In the genomic region with DNA sequence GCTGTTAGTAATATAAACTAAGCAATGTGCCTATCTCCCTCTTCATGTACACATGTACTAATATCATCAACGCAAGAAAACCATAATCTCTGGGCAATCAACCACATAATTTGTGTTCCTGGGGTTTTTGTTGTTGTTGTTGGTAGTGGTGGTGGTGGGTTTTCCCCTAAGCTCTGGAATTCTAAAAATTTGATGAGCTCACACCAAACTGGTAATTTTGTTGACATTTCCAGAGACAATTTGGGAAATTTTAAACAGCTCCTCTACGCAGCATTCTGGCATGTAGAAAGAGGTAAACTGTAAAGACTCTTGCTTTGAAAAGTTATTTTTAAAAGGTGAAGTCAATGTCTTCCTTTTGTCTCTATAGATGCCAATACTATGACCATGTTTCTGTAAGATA, we compare ENCODE assay signal across 24 cellular contexts.
DNase-seq lines count a peak whose midpoint lies in the region; ATAC-seq, FAIRE-seq and TF ChIP-seq lines count a peak whose summit lies in the region.
"Had no signal": no experiment of that assay in that cellular context is flagged by ENCODE, and none has a peak within 500 bp of the region (broad histone marks: within the 10 kb centered on the region; RNA-seq: fewer than 3 reads in every experiment).

No MANE protein-coding gene starts in this region.

- H3K79me1 ChIP-seq in H1 (ENCODE audit: low read depth, low read length): no peaks in the 10 kb centered on the region
- no peaks in the 10 kb centered on the region for H3K79me1 ChIP-seq in mesendoderm (ENCODE audit: low read length)

- H3K27ac ChIP-seq in HUES48 (ENCODE audit: low read depth, low read length) (peak overlapping the region; percentile 54), H1 (ENCODE audit: low read depth, low read length) (0 out of 2 replicates have a peak overlapping the region, but pooled peaks have one; percentile 13), mesendoderm (ENCODE audit: low read depth, low read length) (no peak overlapping the region), small intestine (ENCODE audit: low read depth in 1 of 2, low read length in 1 of 2) (no peak overlapping the region), left ventricle myocardium inferior (replicated peaks) (no peak overlapping the region)
- H3K27ac ChIP-seq in CD8-positive, alpha-beta T cell (ENCODE audit: low read depth, low read length): no peak overlapping the region
- H3K27ac ChIP-seq: 22Rv1, A549, C4-2B, GM23248, HL-60 had no signal

- H4K8ac ChIP-seq in H1 (ENCODE audit: extremely low read depth, insufficient read depth, low read length) (no peak overlapping the region), mesendoderm (ENCODE audit: low read depth, low read length) (no peak overlapping the region)

- H3K9ac ChIP-seq in HUES48 (ENCODE audit: low read depth, low read length): no peak overlapping the region
- H3K9ac ChIP-seq in H1 (replicated peaks in 1 of 4; ENCODE audit: extremely low read depth in 1 of 4, low read depth in 3 of 4, low read length in 3 of 4): no peak overlapping the region
- no peak overlapping the region for H3K9ac ChIP-seq in mesendoderm (ENCODE audit: low read length)
- H3K9ac ChIP-seq: GM23248 had no signal

- no peaks in the 10 kb centered on the region for H3K36me3 ChIP-seq in HUES48 (ENCODE audit: control insufficient read depth, insufficient read depth, low read length)
- H3K36me3 ChIP-seq in H1 (ENCODE audit: control insufficient read depth in 2 of 4, insufficient read depth in 4 of 4, low read length in 3 of 4): no peaks in the 10 kb centered on the region
- no peaks in the 10 kb centered on the region for H3K36me3 ChIP-seq in mesendoderm (ENCODE audit: control insufficient read depth, insufficient read depth, low read length)
- no peaks in the 10 kb centered on the region for H3K36me3 ChIP-seq in CD8-positive, alpha-beta T cell (ENCODE audit: insufficient read depth, low read length)
- no peaks in the 10 kb centered on the region for H3K36me3 ChIP-seq in small intestine (ENCODE audit: control insufficient read depth in 2 of 2, insufficient read depth in 2 of 2, low read length in 2 of 2)
- H3K36me3 ChIP-seq in left ventricle myocardium inferior: no peaks in the 10 kb centered on the region

- DNase-seq in Daoy (ENCODE audit: low read depth) (peak; percentile 28), H1 (ENCODE audit: low read depth in 1 of 2, low spot score in 2 of 2) (no peak), mesendoderm (peak; percentile 63), DMS79 (lab: John Stamatoyannopoulos, UW) (no peak), small intestine (no peak), left ventricle myocardium inferior (no peak)
- DNase-seq in CD8-positive, alpha-beta T cell: no peak
- DNase-seq: AML-193; CD4-positive, alpha-beta T cell; DMS153; DMS79 treated with DMSO at 0.1 percent for 48 hours; EL; GM23248; H9; IMR-90 had no signal

- no peak overlapping the region for H2BK20ac ChIP-seq in H1 (ENCODE audit: low read length)

- no peak overlapping the region for H2AFZ ChIP-seq in H1 (ENCODE audit: low read length)
- H2AFZ ChIP-seq: GM23248 had no signal

- ATAC-seq in CD8-positive, alpha-beta T cell: no peak
- ATAC-seq: A549, K562 had no signal

- TF ChIP-seq POLR2A in H1 (IDR thresholded peaks at IDR 0.05; ENCODE audit: control extremely low read depth in 1 of 2, low read depth in 2 of 2, low read length in 2 of 2): no peak

- H2BK5ac ChIP-seq in H1 (ENCODE audit: low read depth, low read length) (no peak overlapping the region), mesendoderm (ENCODE audit: low read length) (no peak overlapping the region)

- POLR2A ChIA-PET in H1 (lab: Charles Lee; ENCODE audit: partially characterized antibody): interaction anchor here (1.1 kb wide), 1 partner anchor 17 kb away, joined by 3 read pairs; no protein-coding TSS in a partner anchor
- POLR2A ChIA-PET in CD8-positive, alpha-beta T cell (lab: Charles Lee): no interaction called here

- H4K5ac ChIP-seq in H1 (ENCODE audit: insufficient read length, low read depth, low read length): no peak overlapping the region
- no peak overlapping the region for H4K5ac ChIP-seq in mesendoderm (ENCODE audit: low read length)

- peaks cover 14% of the 10 kb centered on the region; the same call in 1 of the 2 replicates for H3K4me1 ChIP-seq in HUES48 (ENCODE audit: control insufficient read depth, insufficient read depth, low read length)
- H3K4me1 ChIP-seq in H1 (replicated peaks in 1 of 4; ENCODE audit: control insufficient read depth in 3 of 4, insufficient read depth in 4 of 4, low read length in 3 of 4): peaks cover 0 to 3% (median 0%) of the 10 kb centered on the region in 4 experiments; a peak in 2 of 7 replicates
- no peaks in the 10 kb centered on the region for H3K4me1 ChIP-seq in mesendoderm (ENCODE audit: control insufficient read depth, low read depth, low read length)
- H3K4me1 ChIP-seq in CD8-positive, alpha-beta T cell (ENCODE audit: insufficient read depth, low read length): no peaks in the 10 kb centered on the region
- H3K4me1 ChIP-seq in small intestine (ENCODE audit: control insufficient read depth in 2 of 2, insufficient read depth in 1 of 2, low read depth in 1 of 2, low read length in 1 of 2): no peaks in the 10 kb centered on the region
- no peaks in the 10 kb centered on the region for H3K4me1 ChIP-seq in left ventricle myocardium inferior

- no peak for FAIRE-seq in H1 (lab: Jason Lieb, UNC)
- FAIRE-seq in small intestine (lab: Jason Lieb, UNC): no peak
- FAIRE-seq: A549, G401.6, GM12891, GM18507, K562 had no signal

- H3K27me3 ChIP-seq in HUES48 (ENCODE audit: control insufficient read depth, insufficient read depth, low read length) (no peaks in the 10 kb centered on the region), H1 (replicated peaks in 1 of 4; ENCODE audit: control insufficient read depth in 3 of 4, extremely low read depth in 1 of 4, insufficient read depth in 3 of 4, low read length in 3 of 4) (no peaks in the 10 kb centered on the region), mesendoderm (ENCODE audit: insufficient read depth, low read length, poor library complexity) (no peaks in the 10 kb centered on the region), small intestine (ENCODE audit: control insufficient read depth in 2 of 2, insufficient read depth in 2 of 2, low read length in 2 of 2) (no peaks in the 10 kb centered on the region), left ventricle myocardium inferior (ENCODE audit: low read depth) (no peaks in the 10 kb centered on the region)
- no peaks in the 10 kb centered on the region for H3K27me3 ChIP-seq in CD8-positive, alpha-beta T cell (ENCODE audit: insufficient read depth, low read length)

- H3K4me2 ChIP-seq in H1 (ENCODE audit: insufficient read depth in 1 of 2, low read depth in 2 of 2, low read length in 2 of 2): no peak overlapping the region
- H3K4me2 ChIP-seq in mesendoderm (ENCODE audit: low read length): no peak overlapping the region
- H3K4me2 ChIP-seq: A549 had no signal

- H3K4ac ChIP-seq in H1 (replicated peaks; ENCODE audit: insufficient read length, low read depth, low read length): no peak overlapping the region
- H3K4ac ChIP-seq in mesendoderm (ENCODE audit: low read depth, low read length): no peak overlapping the region

- H3K14ac ChIP-seq in H1 (ENCODE audit: insufficient read length): no peak overlapping the region

- H3K23ac ChIP-seq in H1 (ENCODE audit: insufficient read length) (no peak overlapping the region), mesendoderm (ENCODE audit: low read length) (no peak overlapping the region)

- H3K4me3 Mint-ChIP-seq in CD8-positive, alpha-beta T cell: no peak overlapping the region
- H3K4me3 Mint-ChIP-seq: CD4-positive, alpha-beta T cell; H9 had no signal

- CTCF ChIA-PET in H1 (lab: Charles Lee; ENCODE audit: partially characterized antibody): interaction anchor here (0.8 to 8.0 kb wide), 3 partner anchors 19 to 39 kb away, joined by 3 to 42 read pairs (median 4); no protein-coding TSS in a partner anchor
- CTCF ChIA-PET in CD8-positive, alpha-beta T cell (lab: Charles Lee): interaction anchor here (1.3 to 3.6 kb wide), 3 partner anchors 25 to 191 kb away, joined by 3 to 12 read pairs (median 4); a partner anchor contains a TSS

- H3K4me3 ChIP-seq in HUES48 (ENCODE audit: low read depth, low read length) (no peak overlapping the region), H1 (ENCODE audit: extremely low read depth in 1 of 4, insufficient read depth in 2 of 4, low read depth in 3 of 4, low read length in 4 of 4) (no peak overlapping the region), mesendoderm (ENCODE audit: low read length) (no peak overlapping the region), small intestine (ENCODE audit: low read depth in 1 of 2, low read length in 2 of 2) (no peak overlapping the region), left ventricle myocardium inferior (no peak overlapping the region)
- H3K4me3 ChIP-seq in CD8-positive, alpha-beta T cell (ENCODE audit: low read depth, low read length): no peak overlapping the region
- H3K4me3 ChIP-seq: A549, GM23248, K562 had no signal

- H3K56ac ChIP-seq in H1 (replicated peaks; ENCODE audit: insufficient read length, low read depth, low read length) (no peak overlapping the region), mesendoderm (ENCODE audit: low read length) (no peak overlapping the region)

- no peaks in the 10 kb centered on the region for H3K23me2 ChIP-seq in H1 (ENCODE audit: low read depth, low read length)

- no peak overlapping the region for H3K18ac ChIP-seq in H1 (ENCODE audit: extremely low read depth, low read length)
- no peak overlapping the region for H3K18ac ChIP-seq in mesendoderm (ENCODE audit: low read length)

- H3K9me3 ChIP-seq in HUES48 (ENCODE audit: control insufficient read depth, insufficient read depth, low read length): no peaks in the 10 kb centered on the region
- no peaks in the 10 kb centered on the region for H3K9me3 ChIP-seq in H1 (ENCODE audit: insufficient read depth in 2 of 2, low read depth in 1 of 2, low read length in 1 of 2)
- H3K9me3 ChIP-seq in CD8-positive, alpha-beta T cell (ENCODE audit: low read length): no peaks in the 10 kb centered on the region
- H3K9me3 ChIP-seq in small intestine (ENCODE audit: control insufficient read depth, low read depth): no peaks in the 10 kb centered on the region
- no peaks in the 10 kb centered on the region for H3K9me3 ChIP-seq in left ventricle myocardium inferior (replicated peaks)
- H3K9me3 ChIP-seq: A549 had no signal

- 71% methylated on average over 2 of the region's 2 CpGs; no CpG with 5 or more reads in 1 of the 2 experiments for WGBS in H1 (ENCODE audit: extremely low coverage in 1 of 2, insufficient coverage in 1 of 2, insufficient read length in 1 of 2, insufficient replicate concordance in 2 of 2, low coverage in 1 of 2, low lambda C conversion rate in 2 of 2, missing lambda C conversion rate in 1 of 2), 2 experiments
- WGBS in mesendoderm (ENCODE audit: extremely low coverage, insufficient coverage, low lambda C conversion rate): no CpG with 5 or more reads among the region's 2 CpGs
- WGBS in small intestine, 3 donors: 60 to 76% (median 74%) methylated on average over 2 of the region's 2 CpGs

- H2BK15ac ChIP-seq in H1 (ENCODE audit: low read length) (no peak overlapping the region), mesendoderm (replicated peaks; ENCODE audit: low read depth) (no peak overlapping the region)

- H3K27me3 Mint-ChIP-seq in CD8-positive, alpha-beta T cell (ENCODE audit: low read depth): no peaks in the 10 kb centered on the region
- H3K27me3 Mint-ChIP-seq: CD4-positive, alpha-beta T cell had no signal

- intact Hi-C loops in CD8-positive, alpha-beta T cell (cut with DNase I, micrococcal nuclease): no loop called here
- intact Hi-C loops in left ventricle myocardium inferior (cut with micrococcal nuclease): loop anchor here (10.0 kb wide), 1 partner anchor 307 kb away; no protein-coding TSS in a partner anchor

- no peak overlapping the region for H4K91ac ChIP-seq in H1 (replicated peaks; ENCODE audit: insufficient read length, low read length)

- H2AK5ac ChIP-seq in H1 (ENCODE audit: low read depth, low read length): no peak overlapping the region
- no peak overlapping the region for H2AK5ac ChIP-seq in mesendoderm (ENCODE audit: low read length)

- H2BK12ac ChIP-seq in H1 (ENCODE audit: low read depth, low read length): no peak overlapping the region

- H4K20me1 ChIP-seq in H1 (replicated peaks in 1 of 2; ENCODE audit: control insufficient read depth in 1 of 2, insufficient read depth in 2 of 2, low read length in 2 of 2): no peaks in the 10 kb centered on the region

- H2BK120ac ChIP-seq in H1 (replicated peaks; ENCODE audit: low read depth, low read length): no peak overlapping the region
- H2BK120ac ChIP-seq in mesendoderm (ENCODE audit: low read depth, low read length): no peak overlapping the region

- peak in 1 of 2 experiments; percentile 76; a peak in 1 of 3 replicates for TF ChIP-seq EP300 in H1 (IDR thresholded peaks at IDR 0.05; ENCODE audit: borderline replicate concordance in 1 of 2, low read depth in 2 of 2, low read length in 2 of 2)

- H3K9me3 Mint-ChIP-seq in CD8-positive, alpha-beta T cell: no peaks in the 10 kb centered on the region
- H3K9me3 Mint-ChIP-seq: CD4-positive, alpha-beta T cell; H9 had no signal

- no peak for TF ChIP-seq RAD21 in H1 (IDR thresholded peaks at IDR 0.05 in 1 of 2, conservative IDR thresholded peaks at IDR 0.05 in 1 of 2; ENCODE audit: low read depth in 2 of 2, low read length in 2 of 2)

- no peaks in the 10 kb centered on the region for H3K4me1 Mint-ChIP-seq in CD8-positive, alpha-beta T cell (ENCODE audit: low read depth)

- no peak overlapping the region for H3K27ac Mint-ChIP-seq in CD8-positive, alpha-beta T cell
- H3K27ac Mint-ChIP-seq: CD4-positive, alpha-beta T cell; H9 had no signal

- TF ChIP-seq CTCF in H1 (IDR thresholded peaks at IDR 0.05; ENCODE audit: control extremely low read depth in 1 of 3, insufficient read depth in 1 of 3, low read depth in 1 of 3, low read length in 3 of 3): no peak
- no peak for TF ChIP-seq CTCF in CD8-positive, alpha-beta T cell (IDR thresholded peaks at IDR 0.05)
- TF ChIP-seq CTCF in left ventricle myocardium inferior (IDR thresholded peaks at IDR 0.05; ENCODE audit: borderline replicate concordance): no peak

- H3K79me2 ChIP-seq in H1 (ENCODE audit: control insufficient read depth in 1 of 2, insufficient read depth in 2 of 2, low read length in 2 of 2) (no peaks in the 10 kb centered on the region), mesendoderm (ENCODE audit: control insufficient read depth, insufficient read depth, low read length) (no peaks in the 10 kb centered on the region)

- no peaks in the 10 kb centered on the region for H3K36me3 Mint-ChIP-seq in CD8-positive, alpha-beta T cell

Comparison
In these comparisons a context has a peak if more than half of its experiments do, and no peak if none do; other contexts are left out.
1. DNase-seq: peak in Daoy (single experiment) and mesendoderm (single experiment); none in H1 (0 of 2), CD8-positive, alpha-beta T cell (0 of 7), DMS79 (single experiment), small intestine (single experiment) and left ventricle myocardium inferior (single experiment).
2. H3K27ac ChIP-seq: peak in HUES48 (single experiment) and H1 (single experiment); none in mesendoderm (single experiment), CD8-positive, alpha-beta T cell (single experiment), small intestine (0 of 2) and left ventricle myocardium inferior (single experiment).